ENCODE assay signal across 1 cellular context in genomic region chr20:64220420-64220819, GRCh38.
TF ChIP-seq lines count a peak whose summit lies in the region.

No MANE protein-coding gene starts in this region.

TF ChIP-seq in K562, 482 proteins besides CTCF, POLR2A, EP300 and RAD21 (continued from another document):
- TF ChIP-seq, protein P1, sequence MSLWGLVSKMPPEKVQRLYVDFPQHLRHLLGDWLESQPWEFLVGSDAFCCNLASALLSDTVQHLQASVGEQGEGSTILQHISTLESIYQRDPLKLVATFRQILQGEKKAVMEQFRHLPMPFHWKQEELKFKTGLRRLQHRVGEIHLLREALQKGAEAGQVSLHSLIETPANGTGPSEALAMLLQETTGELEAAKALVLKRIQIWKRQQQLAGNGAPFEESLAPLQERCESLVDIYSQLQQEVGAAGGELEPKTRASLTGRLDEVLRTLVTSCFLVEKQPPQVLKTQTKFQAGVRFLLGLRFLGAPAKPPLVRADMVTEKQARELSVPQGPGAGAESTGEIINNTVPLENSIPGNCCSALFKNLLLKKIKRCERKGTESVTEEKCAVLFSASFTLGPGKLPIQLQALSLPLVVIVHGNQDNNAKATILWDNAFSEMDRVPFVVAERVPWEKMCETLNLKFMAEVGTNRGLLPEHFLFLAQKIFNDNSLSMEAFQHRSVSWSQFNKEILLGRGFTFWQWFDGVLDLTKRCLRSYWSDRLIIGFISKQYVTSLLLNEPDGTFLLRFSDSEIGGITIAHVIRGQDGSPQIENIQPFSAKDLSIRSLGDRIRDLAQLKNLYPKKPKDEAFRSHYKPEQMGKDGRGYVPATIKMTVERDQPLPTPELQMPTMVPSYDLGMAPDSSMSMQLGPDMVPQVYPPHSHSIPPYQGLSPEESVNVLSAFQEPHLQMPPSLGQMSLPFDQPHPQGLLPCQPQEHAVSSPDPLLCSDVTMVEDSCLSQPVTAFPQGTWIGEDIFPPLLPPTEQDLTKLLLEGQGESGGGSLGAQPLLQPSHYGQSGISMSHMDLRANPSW (CRISPR knock-in tag; IDR thresholded peaks at IDR 0.05), result no peak
- no peak for TF ChIP-seq NFXL1 (CRISPR knock-in tag; IDR thresholded peaks at IDR 0.05)
- TF ChIP-seq NR2F6 (CRISPR knock-in tag; IDR thresholded peaks at IDR 0.05), result no peak
- no peak for TF ChIP-seq TEAD1 (CRISPR knock-in tag; IDR thresholded peaks at IDR 0.05)
- no peak for TF ChIP-seq ZNF12 (CRISPR knock-in tag; IDR thresholded peaks at IDR 0.05)
- TF ChIP-seq SUPT5H (IDR thresholded peaks at IDR 0.05), result no peak
- TF ChIP-seq, protein P2, sequence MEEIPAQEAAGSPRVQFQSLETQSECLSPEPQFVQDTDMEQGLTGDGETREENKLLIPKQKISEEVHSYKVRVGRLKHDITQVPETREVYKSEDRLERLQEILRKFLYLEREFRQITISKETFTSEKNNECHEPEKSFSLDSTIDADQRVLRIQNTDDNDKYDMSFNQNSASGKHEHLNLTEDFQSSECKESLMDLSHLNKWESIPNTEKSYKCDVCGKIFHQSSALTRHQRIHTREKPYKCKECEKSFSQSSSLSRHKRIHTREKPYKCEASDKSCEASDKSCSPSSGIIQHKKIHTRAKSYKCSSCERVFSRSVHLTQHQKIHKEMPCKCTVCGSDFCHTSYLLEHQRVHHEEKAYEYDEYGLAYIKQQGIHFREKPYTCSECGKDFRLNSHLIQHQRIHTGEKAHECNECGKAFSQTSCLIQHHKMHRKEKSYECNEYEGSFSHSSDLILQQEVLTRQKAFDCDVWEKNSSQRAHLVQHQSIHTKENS (CRISPR knock-in tag; IDR thresholded peaks at IDR 0.05), result no peak
- no peak for TF ChIP-seq ZNF764 (CRISPR knock-in tag; IDR thresholded peaks at IDR 0.05; ENCODE audit: low read depth)
- TF ChIP-seq HDAC8 (tag; IDR thresholded peaks at IDR 0.05), result no peak
- no peak for TF ChIP-seq TAL1 (IDR thresholded peaks at IDR 0.05)
- TF ChIP-seq, protein P3, sequence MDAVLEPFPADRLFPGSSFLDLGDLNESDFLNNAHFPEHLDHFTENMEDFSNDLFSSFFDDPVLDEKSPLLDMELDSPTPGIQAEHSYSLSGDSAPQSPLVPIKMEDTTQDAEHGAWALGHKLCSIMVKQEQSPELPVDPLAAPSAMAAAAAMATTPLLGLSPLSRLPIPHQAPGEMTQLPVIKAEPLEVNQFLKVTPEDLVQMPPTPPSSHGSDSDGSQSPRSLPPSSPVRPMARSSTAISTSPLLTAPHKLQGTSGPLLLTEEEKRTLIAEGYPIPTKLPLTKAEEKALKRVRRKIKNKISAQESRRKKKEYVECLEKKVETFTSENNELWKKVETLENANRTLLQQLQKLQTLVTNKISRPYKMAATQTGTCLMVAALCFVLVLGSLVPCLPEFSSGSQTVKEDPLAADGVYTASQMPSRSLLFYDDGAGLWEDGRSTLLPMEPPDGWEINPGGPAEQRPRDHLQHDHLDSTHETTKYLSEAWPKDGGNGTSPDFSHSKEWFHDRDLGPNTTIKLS (IDR thresholded peaks at IDR 0.05; ENCODE audit: borderline replicate concordance, low read depth), result no peak
- TF ChIP-seq, protein P4, sequence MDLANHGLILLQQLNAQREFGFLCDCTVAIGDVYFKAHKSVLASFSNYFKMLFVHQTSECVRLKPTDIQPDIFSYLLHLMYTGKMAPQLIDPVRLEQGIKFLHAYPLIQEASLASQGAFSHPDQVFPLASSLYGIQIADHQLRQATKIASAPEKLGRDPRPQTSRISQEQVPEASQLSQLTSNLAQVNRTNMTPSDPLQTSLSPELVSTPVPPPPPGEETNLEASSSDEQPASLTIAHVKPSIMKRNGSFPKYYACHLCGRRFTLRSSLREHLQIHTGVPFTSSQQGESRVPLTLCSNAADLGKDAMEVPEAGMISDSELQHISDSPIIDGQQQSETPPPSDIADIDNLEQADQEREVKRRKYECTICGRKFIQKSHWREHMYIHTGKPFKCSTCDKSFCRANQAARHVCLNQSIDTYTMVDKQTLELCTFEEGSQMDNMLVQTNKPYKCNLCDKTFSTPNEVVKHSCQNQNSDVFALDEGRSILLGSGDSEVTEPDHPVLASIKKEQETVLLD (IDR thresholded peaks at IDR 0.05), result no peak
- no peak for TF ChIP-seq SMARCC2 (IDR thresholded peaks at IDR 0.05; ENCODE audit: low read depth)
- TF ChIP-seq CBX2 (IDR thresholded peaks at IDR 0.05; ENCODE audit: insufficient read depth, low read length, poor library complexity, severe bottlenecking), result no peak
- TF ChIP-seq, protein P5, sequence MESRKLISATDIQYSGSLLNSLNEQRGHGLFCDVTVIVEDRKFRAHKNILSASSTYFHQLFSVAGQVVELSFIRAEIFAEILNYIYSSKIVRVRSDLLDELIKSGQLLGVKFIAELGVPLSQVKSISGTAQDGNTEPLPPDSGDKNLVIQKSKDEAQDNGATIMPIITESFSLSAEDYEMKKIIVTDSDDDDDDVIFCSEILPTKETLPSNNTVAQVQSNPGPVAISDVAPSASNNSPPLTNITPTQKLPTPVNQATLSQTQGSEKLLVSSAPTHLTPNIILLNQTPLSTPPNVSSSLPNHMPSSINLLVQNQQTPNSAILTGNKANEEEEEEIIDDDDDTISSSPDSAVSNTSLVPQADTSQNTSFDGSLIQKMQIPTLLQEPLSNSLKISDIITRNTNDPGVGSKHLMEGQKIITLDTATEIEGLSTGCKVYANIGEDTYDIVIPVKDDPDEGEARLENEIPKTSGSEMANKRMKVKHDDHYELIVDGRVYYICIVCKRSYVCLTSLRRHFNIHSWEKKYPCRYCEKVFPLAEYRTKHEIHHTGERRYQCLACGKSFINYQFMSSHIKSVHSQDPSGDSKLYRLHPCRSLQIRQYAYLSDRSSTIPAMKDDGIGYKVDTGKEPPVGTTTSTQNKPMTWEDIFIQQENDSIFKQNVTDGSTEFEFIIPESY (CRISPR knock-in tag; IDR thresholded peaks at IDR 0.05), result no peak
- no peak for TF ChIP-seq SRF (CRISPR knock-in tag; IDR thresholded peaks at IDR 0.05)
- no peak for TF ChIP-seq FUS (optimal IDR thresholded peaks at IDR 0.05; ENCODE audit: low read depth, low read length)
